10 cellular contexts compared by ENCODE assay signal in the genomic region with DNA sequence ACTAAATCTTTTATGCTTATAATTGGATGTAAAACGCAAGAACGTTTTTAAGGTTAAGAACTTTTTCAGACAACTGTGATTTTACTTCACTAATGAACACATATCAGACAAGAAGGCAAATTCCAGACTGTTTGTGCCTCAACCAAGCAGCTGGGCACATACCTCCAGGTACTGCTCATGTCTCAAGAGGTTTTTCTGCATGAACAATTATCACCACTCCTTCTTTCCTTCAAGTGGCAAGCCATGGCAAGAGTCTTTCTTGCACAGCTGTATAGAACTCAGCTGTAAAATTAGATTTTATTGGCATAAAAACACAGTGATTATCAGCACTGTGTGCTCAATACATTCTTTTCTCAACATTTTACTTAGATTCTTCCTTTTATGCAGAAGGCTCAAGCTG.
DNase-seq lines count a peak whose midpoint lies in the region; ATAC-seq and TF ChIP-seq lines count a peak whose summit lies in the region.
"Had no signal": no experiment of that assay in that cellular context is flagged by ENCODE, and none has a peak within 500 bp of the region (broad histone marks: within the 10 kb centered on the region; RNA-seq: fewer than 3 reads in every experiment).

No MANE protein-coding gene starts in this region.

- CTCF ChIA-PET in AG04449 (lab: Yijun Ruan, JAX): interaction anchor here (0.6 to 1.7 kb wide), 4 partner anchors 11 to 290 kb away, joined by 3 read pairs; no protein-coding TSS in a partner anchor

- H3K27me3 ChIP-seq in HUES48 (ENCODE audit: control insufficient read depth, insufficient read depth, low read length) (no peaks in the 10 kb centered on the region), mesenchymal stem cell (ENCODE audit: control insufficient read depth in 1 of 2, insufficient read depth in 1 of 2, low read length in 2 of 2) (no peaks in the 10 kb centered on the region), gastroesophageal sphincter (no peaks in the 10 kb centered on the region)

- no peak overlapping the region for H3K14ac ChIP-seq in mesenchymal stem cell (ENCODE audit: low read length in 2 of 2)

- POLR2A ChIA-PET in AG04449 (lab: Yijun Ruan, JAX): interaction anchor here (0.9 kb wide), 1 partner anchor 61 kb away, joined by 3 read pairs; no protein-coding TSS in a partner anchor

- DNase-seq in AG04449 (ENCODE audit: low read depth, low spot score): peak; percentile 66
- DNase-seq in astrocyte of the spinal cord (ENCODE audit: low read depth, low spot score): peak; percentile 84
- DNase-seq in mesenchymal stem cell: peak; percentile 69
- no peak for DNase-seq in NCI-H1092 treated with DMSO at 0.1 percent for 48 hours (lab: John Stamatoyannopoulos, UW)
- no peak for DNase-seq in COR-L47 (lab: John Stamatoyannopoulos, UW)
- DNase-seq in COLO668 (lab: John Stamatoyannopoulos, UW; ENCODE audit: unreplicated experiment): no peak
- DNase-seq: activated T-cell treated with anti-CD3 and anti-CD28 coated beads for 4 hours had no signal

- H2BK120ac ChIP-seq in mesenchymal stem cell (ENCODE audit: low read depth, low read length): no peak overlapping the region

- H3K79me1 ChIP-seq in mesenchymal stem cell (replicated peaks; ENCODE audit: low read length, poor library complexity, severe bottlenecking): no peaks in the 10 kb centered on the region

- ATAC-seq in gastroesophageal sphincter: no peak
- ATAC-seq: stimulated activated memory B cell treated with anti-CD40 and anti-IgM and Interleukin-4, amounts not matched to agents 10 μg/mL and 1 μg/mL and 100 μg/mL, for 72 hours had no signal

- no peak overlapping the region for H4K91ac ChIP-seq in mesenchymal stem cell (ENCODE audit: low read length)

- no peak overlapping the region for H2AFZ ChIP-seq in mesenchymal stem cell (ENCODE audit: low read depth, low read length)

- H3K23ac ChIP-seq in mesenchymal stem cell (ENCODE audit: low read length in 2 of 2): no peak overlapping the region

- TF ChIP-seq CTCF in AG04449 (IDR thresholded peaks at IDR 0.05; ENCODE audit: insufficient read depth, low read length, missing control alignments) (no peak), astrocyte of the spinal cord (IDR thresholded peaks at IDR 0.05; ENCODE audit: low read depth, low read length) (no peak), gastroesophageal sphincter (IDR thresholded peaks at IDR 0.05) (no peak)

- H3K36me3 ChIP-seq in HUES48 (ENCODE audit: control insufficient read depth, insufficient read depth, low read length): no peaks in the 10 kb centered on the region
- peaks cover 0 to 6% of the 10 kb centered on the region in 2 experiments for H3K36me3 ChIP-seq in mesenchymal stem cell (ENCODE audit: control insufficient read depth in 1 of 2, insufficient read depth in 2 of 2, low read depth in 1 of 2, low read length in 2 of 2)
- H3K36me3 ChIP-seq in gastroesophageal sphincter: no peaks in the 10 kb centered on the region

- in situ Hi-C loops in astrocyte of the spinal cord (cut with HindIII; ENCODE audit: low sequenced_read_pairs): no loop called here

- H3K4me3 ChIP-seq in AG04449 (ENCODE audit: low read depth, low read length) (no peak overlapping the region), HUES48 (ENCODE audit: low read depth, low read length) (no peak overlapping the region), astrocyte of the spinal cord (ENCODE audit: low read depth, low read length) (no peak overlapping the region), mesenchymal stem cell (ENCODE audit: insufficient read depth in 1 of 2, low read depth in 1 of 2, low read length in 2 of 2) (peak overlapping the region in 1 of 2 experiments; percentile 33), gastroesophageal sphincter (no peak overlapping the region)

- no peak overlapping the region for H4K8ac ChIP-seq in mesenchymal stem cell (ENCODE audit: low read length)

- H3K4me2 ChIP-seq in mesenchymal stem cell (ENCODE audit: low read length, poor library complexity, severe bottlenecking): no peak overlapping the region

- H3K9me3 ChIP-seq in HUES48 (ENCODE audit: control insufficient read depth, insufficient read depth, low read length): no peaks in the 10 kb centered on the region
- no peaks in the 10 kb centered on the region for H3K9me3 ChIP-seq in mesenchymal stem cell (ENCODE audit: control insufficient read depth, low read length)
- H3K9me3 ChIP-seq in gastroesophageal sphincter: no peaks in the 10 kb centered on the region

- no peak overlapping the region for H2BK5ac ChIP-seq in mesenchymal stem cell (ENCODE audit: low read depth, low read length, poor library complexity, severe bottlenecking)

- no peak overlapping the region for H3K4ac ChIP-seq in mesenchymal stem cell (ENCODE audit: low read depth in 1 of 2, low read length in 2 of 2)

- 63% methylated on average over 2 of the region's 2 CpGs for WGBS in mesenchymal stem cell
- 32 to 58% methylated on average over 2 of the region's 2 CpGs for WGBS in gastroesophageal sphincter (ENCODE audit: low coverage in 1 of 2), 2 donors

- H3K27ac ChIP-seq in HUES48 (ENCODE audit: low read depth, low read length) (peak overlapping the region; percentile 64), mesenchymal stem cell (ENCODE audit: low read length, poor library complexity, severe bottlenecking) (peak overlapping the region; percentile 98), gastroesophageal sphincter (no peak overlapping the region)

- no peak overlapping the region for H2BK12ac ChIP-seq in mesenchymal stem cell (ENCODE audit: low read length in 2 of 2)

- H3K9ac ChIP-seq in HUES48 (ENCODE audit: low read depth, low read length) (no peak overlapping the region), mesenchymal stem cell (ENCODE audit: low read length) (peak overlapping the region; percentile 66)

- H3K18ac ChIP-seq in mesenchymal stem cell (ENCODE audit: low read depth in 1 of 2, low read length in 2 of 2): no peak overlapping the region

- no peak for TF ChIP-seq POLR2A in gastroesophageal sphincter (IDR thresholded peaks at IDR 0.05)

- H3K4me1 ChIP-seq in HUES48 (ENCODE audit: control insufficient read depth, insufficient read depth, low read length): peaks cover 68% of the 10 kb centered on the region
- H3K4me1 ChIP-seq in mesenchymal stem cell (ENCODE audit: control insufficient read depth, insufficient read depth, low read depth, low read length): peaks cover 9% of the 10 kb centered on the region
- peaks cover 0 to 93% (median 27%) of the 10 kb centered on the region in 3 donors for H3K4me1 ChIP-seq in gastroesophageal sphincter

- H2BK15ac ChIP-seq in mesenchymal stem cell (ENCODE audit: low read depth, poor library complexity, severe bottlenecking): no peak overlapping the region

- no peak for TF ChIP-seq EP300 in gastroesophageal sphincter (IDR thresholded peaks at IDR 0.05)

- H2AK5ac ChIP-seq in mesenchymal stem cell (ENCODE audit: low read length, severe bottlenecking): no peak overlapping the region

Comparison
In these comparisons a context has a peak if more than half of its experiments do, and no peak if none do; other contexts are left out.
1. DNase-seq: peak in AG04449 (single experiment), astrocyte of the spinal cord (single experiment) and mesenchymal stem cell (single experiment); none in NCI-H1092 treated with DMSO at 0.1 percent for 48 hours (single experiment), COR-L47 (single experiment) and COLO668 (single experiment).
2. H3K27ac ChIP-seq: peak in HUES48 (single experiment) and mesenchymal stem cell (single experiment); none in gastroesophageal sphincter (0 of 4).